9 cellular contexts compared by ENCODE assay signal in the genomic region with DNA sequence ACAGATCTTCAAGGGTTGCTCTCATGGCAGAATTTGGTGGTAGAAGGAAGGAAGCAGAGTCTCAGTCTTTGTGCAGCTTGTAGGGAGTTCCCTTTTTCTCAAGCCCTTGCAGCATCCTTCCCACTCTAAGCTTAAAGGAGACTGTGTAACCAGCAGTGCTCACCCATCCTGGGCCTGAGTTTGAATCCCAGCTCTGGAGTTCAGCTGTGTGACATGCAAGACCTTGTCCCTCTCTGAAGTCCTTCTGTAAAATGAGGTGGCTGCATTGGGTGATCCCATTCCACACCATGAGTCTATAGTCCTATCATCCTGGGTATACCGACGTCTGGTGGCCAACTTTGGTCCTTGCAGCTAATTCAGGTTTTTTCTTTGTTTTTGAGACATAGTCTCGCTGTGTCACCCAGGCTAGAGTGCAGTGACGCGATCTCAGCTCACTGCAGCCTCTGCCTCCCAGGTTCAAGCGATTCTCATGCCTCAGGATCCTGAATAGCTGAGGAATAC. TPM values are rescaled to one million over a fixed set of nuclear protein-coding genes. Genes with fewer than 3 reads are reported as not detected.
DNase-seq lines count a peak whose midpoint lies in the region; ATAC-seq, FAIRE-seq and TF ChIP-seq lines count a peak whose summit lies in the region.
"Had no signal": no experiment of that assay in that cellular context is flagged by ENCODE, and none has a peak within 500 bp of the region (broad histone marks: within the 10 kb centered on the region; RNA-seq: fewer than 3 reads in every experiment).

No MANE protein-coding gene starts in this region.

- no peaks in the 10 kb centered on the region for H3K36me3 ChIP-seq in Caco-2 (ENCODE audit: control insufficient read depth, insufficient read depth, low read length)

- intact Hi-C loops in Caco-2 (cut with micrococcal nuclease; ENCODE audit: unreplicated experiment) = loop anchor here (1.0 kb wide), 1 partner anchor 68 kb away; no protein-coding TSS in a partner anchor

- H3K27ac Mint-ChIP-seq in Caco-2 (ENCODE audit: unreplicated experiment) (no peak overlapping the region), WTC11 (peak overlapping the region; percentile 85)

- H3K4me1 ChIP-seq in Caco-2 = no peaks in the 10 kb centered on the region

- H3K27me3 ChIP-seq in Caco-2 (replicated peaks; ENCODE audit: control insufficient read depth, insufficient read depth, low read length) = no peaks in the 10 kb centered on the region

- H3K4me1 Mint-ChIP-seq in Caco-2 (ENCODE audit: low read depth, unreplicated experiment) = no peaks in the 10 kb centered on the region
- peaks cover 32% of the 10 kb centered on the region for H3K4me1 Mint-ChIP-seq in WTC11

- H3K9me3 ChIP-seq in Caco-2 = peaks cover 4% of the 10 kb centered on the region

- peaks cover 6% of the 10 kb centered on the region for H3K36me3 Mint-ChIP-seq in Caco-2 (ENCODE audit: insufficient read depth, unreplicated experiment)
- peaks cover 38% of the 10 kb centered on the region for H3K36me3 Mint-ChIP-seq in WTC11

- no peak overlapping the region for H3K4me3 ChIP-seq in Caco-2 (ENCODE audit: low read depth, low read length)

- POLR2A ChIA-PET in Caco-2 (lab: Charles Lee) = interaction anchor here (1.1 kb wide), 1 partner anchor 53 kb away, joined by 3 read pairs; no protein-coding TSS in a partner anchor
- POLR2A ChIA-PET in WTC11 (lab: Charles Lee) = interaction anchor here (1.3 kb wide), 1 partner anchor 68 kb away, joined by 3 read pairs; no protein-coding TSS in a partner anchor

- peak; percentile 87 for ATAC-seq in WTC11
- ATAC-seq in stimulated activated naive CD8-positive, alpha-beta T cell treated with anti-CD3 and anti-CD28 coated beads, Interleukin-15, Interleukin-2, amounts not matched to agents 100 U/mL and 50 U/mL, for 24 hours = peak; percentile 61
- ATAC-seq in GM19328 (IDR thresholded peaks at IDR 0.05; ENCODE audit: unreplicated experiment) = no peak
- no peak for ATAC-seq in HG03025 (IDR thresholded peaks at IDR 0.05; ENCODE audit: low FRiP score, unreplicated experiment)
- ATAC-seq in HG03175 (IDR thresholded peaks at IDR 0.05; ENCODE audit: unreplicated experiment) = no peak

- CTCF ChIA-PET in Caco-2 (lab: Charles Lee) = interaction anchor here (0.9 to 1.9 kb wide), 7 partner anchors 11 to 71 kb away, joined by 3 to 20 read pairs (median 4); partner anchors contain the start of gene VSIG10L
- CTCF ChIA-PET in WTC11 (lab: Charles Lee) = interaction anchor here (0.7 to 3.4 kb wide), 19 partner anchors 8 to 249 kb away, joined by 3 to 51 read pairs (median 4); partner anchors contain the start of genes C19orf84, SIGLEC10 and VSIG10L

- no TSS peak for BruUV-seq in Caco-2 (replicated peaks; lab: Mats Ljungman, UMichigan)

- peak; percentile 71 to 73 for TF ChIP-seq CTCF in Caco-2 (IDR thresholded peaks at IDR 0.05; ENCODE audit: insufficient read depth in 1 of 2, low read depth in 1 of 2, low read length in 1 of 2, severe bottlenecking in 1 of 2, unreplicated experiment in 1 of 2)
- 0 out of 2 replicates have a peak, but pooled peaks have one; percentile 27 for TF ChIP-seq CTCF in WTC11 (IDR thresholded peaks at IDR 0.05)

- H3K27me3 Mint-ChIP-seq in Caco-2 (ENCODE audit: insufficient read depth, unreplicated experiment) (peaks cover 3% of the 10 kb centered on the region), WTC11 (ENCODE audit: low read depth) (peaks cover 8% of the 10 kb centered on the region)

- DNase-seq in Caco-2 (peak; percentile 55 to 67), HTR-8/SVneo (ENCODE audit: insufficient read length, low spot score) (peak; percentile 47), WTC11 (ENCODE audit: low spot score) (peak; percentile 47), germinal center (ENCODE audit: low spot score) (peak; percentile 73)
- peak; percentile 35 for DNase-seq in stimulated activated naive CD8-positive, alpha-beta T cell treated with anti-CD3 and anti-CD28 coated beads, Interleukin-15, Interleukin-2, amounts not matched to agents 100 U/mL and 50 U/mL, for 24 hours

- peaks cover 14% of the 10 kb centered on the region for H3K9me3 Mint-ChIP-seq in Caco-2 (ENCODE audit: unreplicated experiment)
- peaks cover 29% of the 10 kb centered on the region for H3K9me3 Mint-ChIP-seq in WTC11

- no peak overlapping the region for H3K4me3 Mint-ChIP-seq in Caco-2 (ENCODE audit: unreplicated experiment)
- H3K4me3 Mint-ChIP-seq in WTC11 = no peak overlapping the region

- FAIRE-seq in HTR-8/SVneo (lab: Jason Lieb, UNC) = no peak

TF ChIP-seq in WTC11, 78 proteins besides CTCF, POLR2A, EP300 and RAD21:
- TF ChIP-seq ATF1 (CRISPR knock-in tag; IDR thresholded peaks at IDR 0.05) (no peak), ZNF121 (CRISPR knock-in tag; IDR thresholded peaks at IDR 0.05) (no peak)

RNA-seq across cellular contexts. Expression of gene SIGLEC10, which starts 9.8 kb away (rescaled TPM):
- total RNA-seq in Caco-2 (2022) (not detected in 2 replicates), WTC11 (2021) (0.44 TPM in 1 of 3 replicates, not detected in the others)

RNA-seq across cellular contexts. Expression of gene C19orf84, which starts 17.3 kb away (rescaled TPM):
- total RNA-seq in Caco-2 (2022) (not detected in 2 replicates), WTC11 (2021) (2.9 to 6.1 TPM (median 5.7 TPM) in 3 replicates)
- total RNA-seq: kidney epithelial cell had no signal

RNA-seq across cellular contexts. Expression of gene LIM2, which starts 19.9 kb away (rescaled TPM):
- total RNA-seq in Caco-2 (2022) (not detected in 2 replicates), WTC11 (2021) (not detected in 3 replicates)
- total RNA-seq: kidney epithelial cell had no signal

RNA-seq across cellular contexts. Expression of gene NKG7, which starts 35.2 kb away (rescaled TPM):
- not detected in 2 replicates for total RNA-seq in Caco-2 (2022)
- 0.53 to 0.63 TPM in 2 of 3 replicates, not detected in the other for total RNA-seq in WTC11 (2021)
- total RNA-seq: kidney epithelial cell had no signal

RNA-seq across cellular contexts. Expression of gene CLDND2, which starts 38.9 kb away (rescaled TPM):
- 1.6 TPM in 1 of 2 replicates, not detected in the other for total RNA-seq in Caco-2 (2022)
- 1.7 to 2.1 TPM (median 1.9 TPM) in 3 replicates for total RNA-seq in WTC11 (2021)
- total RNA-seq: kidney epithelial cell had no signal

Comparison
In these comparisons a context has a peak if more than half of its experiments do, and no peak if none do; other contexts are left out.
1. ATAC-seq: peak in WTC11 (single experiment) and stimulated activated naive CD8-positive, alpha-beta T cell treated with anti-CD3 and anti-CD28 coated beads, Interleukin-15, Interleukin-2, amounts not matched to agents 100 U/mL and 50 U/mL, for 24 hours (single experiment); none in GM19328 (single experiment), HG03025 (single experiment) and HG03175 (single experiment).
2. Peak in every context shown above with its lines, with median percentiles within 50 percentile points of each other: DNase-seq.